ENCODE assay signal across 1 cellular context in genomic region chr5:140700177-140701144, GRCh38.
TF ChIP-seq lines count a peak whose summit lies in the region.

ZMAT2 (plus strand) TSS chr5:140700447; CDS start chr5:140700461, 14 bp downstream.

TF ChIP-seq in HepG2, 621 proteins besides CTCF, POLR2A, EP300 and RAD21 (continued from another document and continues in another):
- no peak for TF ChIP-seq CEBPZ (IDR thresholded peaks at IDR 0.05; ENCODE audit: low read length)
- TF ChIP-seq FOXO4 (CRISPR knock-in tag; conservative IDR thresholded peaks at IDR 0.05): no peak
- no peak for TF ChIP-seq ZFP41 (CRISPR knock-in tag; IDR thresholded peaks at IDR 0.05; ENCODE audit: borderline replicate concordance)
- TF ChIP-seq HCFC1 (IDR thresholded peaks at IDR 0.05; ENCODE audit: low read depth, low read length): peak; percentile 43; the same call in 1 of the 2 replicates
- no peak for TF ChIP-seq SIX1 (CRISPR knock-in tag; IDR thresholded peaks at IDR 0.05; ENCODE audit: borderline replicate concordance)
- TF ChIP-seq GTF3A (CRISPR knock-in tag; conservative IDR thresholded peaks at IDR 0.05): no peak
- TF ChIP-seq DMAP1 (CRISPR knock-in tag; IDR thresholded peaks at IDR 0.05): peak; percentile 38; the same call in 1 of the 2 replicates
- peak; percentile 85 for TF ChIP-seq SIN3B (IDR thresholded peaks at IDR 0.05; ENCODE audit: low read length)
- TF ChIP-seq ZFP90 (CRISPR knock-in tag; IDR thresholded peaks at IDR 0.05; ENCODE audit: borderline replicate concordance): no peak
- TF ChIP-seq SMC3 (IDR thresholded peaks at IDR 0.05; ENCODE audit: low read length): no peak
- peak; percentile 64; the same call in 1 of the 2 replicates for TF ChIP-seq ZNF709 (CRISPR knock-in tag; IDR thresholded peaks at IDR 0.05)
- no peak for TF ChIP-seq ZFP36 (IDR thresholded peaks at IDR 0.05; ENCODE audit: borderline replicate concordance, low read depth, low read length, partially characterized antibody)
- no peak for TF ChIP-seq ZNF841 (CRISPR knock-in tag; IDR thresholded peaks at IDR 0.05; ENCODE audit: borderline replicate concordance)
- no peak for TF ChIP-seq SOX13 (IDR thresholded peaks at IDR 0.05)
- peak in 1 of 2 experiments; percentile 17; a peak in 1 of 4 replicates for TF ChIP-seq SOX13 (CRISPR knock-in tag; conservative IDR thresholded peaks at IDR 0.05 in 1 of 2, IDR thresholded peaks at IDR 0.05 in 1 of 2)
- no peak for TF ChIP-seq ARHGAP35 (CRISPR knock-in tag; IDR thresholded peaks at IDR 0.05; ENCODE audit: borderline replicate concordance)
- TF ChIP-seq ZSCAN29 (CRISPR knock-in tag; conservative IDR thresholded peaks at IDR 0.05): no peak
- no peak for TF ChIP-seq PREB (CRISPR knock-in tag; IDR thresholded peaks at IDR 0.05)
- peak; percentile 43; the same call in 1 of the 2 replicates for TF ChIP-seq ARID2 (CRISPR knock-in tag; IDR thresholded peaks at IDR 0.05; ENCODE audit: borderline replicate concordance)
- no peak for TF ChIP-seq ZNF333 (CRISPR knock-in tag; IDR thresholded peaks at IDR 0.05; ENCODE audit: borderline replicate concordance)
- TF ChIP-seq TBP (CRISPR knock-in tag; IDR thresholded peaks at IDR 0.05): no peak
- TF ChIP-seq HMGA1 (CRISPR knock-in tag; conservative IDR thresholded peaks at IDR 0.05): no peak
- TF ChIP-seq CBFB (CRISPR knock-in tag; IDR thresholded peaks at IDR 0.05): peak; percentile 28; the same call in 1 of the 2 replicates
- no peak; the same call in 1 of the 2 replicates for TF ChIP-seq ZNF431 (CRISPR knock-in tag; IDR thresholded peaks at IDR 0.05; ENCODE audit: borderline replicate concordance, low read depth)
- no peak for TF ChIP-seq ZBTB14 (CRISPR knock-in tag; IDR thresholded peaks at IDR 0.05)
- no peak for TF ChIP-seq ZNF354B (CRISPR knock-in tag; IDR thresholded peaks at IDR 0.05)
- 0 out of 2 replicates have a peak, but pooled peaks have one; percentile 66 for TF ChIP-seq ZNF337 (CRISPR knock-in tag; IDR thresholded peaks at IDR 0.05; ENCODE audit: borderline replicate concordance, low read depth)
- TF ChIP-seq BRF2 (CRISPR knock-in tag; IDR thresholded peaks at IDR 0.05): no peak
- 0 out of 2 replicates have a peak, but pooled peaks have one; percentile 34 for TF ChIP-seq SNAPC2 (CRISPR knock-in tag; IDR thresholded peaks at IDR 0.05)
- TF ChIP-seq ZNF710 (CRISPR knock-in tag; IDR thresholded peaks at IDR 0.05; ENCODE audit: borderline replicate concordance): no peak
- TF ChIP-seq ZNF430 (CRISPR knock-in tag; IDR thresholded peaks at IDR 0.05): no peak
- no peak for TF ChIP-seq ZNF446 (CRISPR knock-in tag; IDR thresholded peaks at IDR 0.05)
- no peak for TF ChIP-seq TBL1XR1 (IDR thresholded peaks at IDR 0.05; ENCODE audit: borderline replicate concordance, low read length, partially characterized antibody)
- no peak for TF ChIP-seq ZNF142 (CRISPR knock-in tag; IDR thresholded peaks at IDR 0.05)
- no peak for TF ChIP-seq ZNF670 (CRISPR knock-in tag; IDR thresholded peaks at IDR 0.05; ENCODE audit: borderline replicate concordance)
- no peak for TF ChIP-seq SRSF1 (optimal IDR thresholded peaks at IDR 0.05; ENCODE audit: low read depth, low read length)
- no peak for TF ChIP-seq ZNF512 (CRISPR knock-in tag; IDR thresholded peaks at IDR 0.05)
- peak; percentile 80 for TF ChIP-seq PHF8 (CRISPR knock-in tag; IDR thresholded peaks at IDR 0.05)
- TF ChIP-seq POLR2G (IDR thresholded peaks at IDR 0.05; ENCODE audit: low read depth, low read length): peak; percentile 93
- TF ChIP-seq ADNP (CRISPR knock-in tag; IDR thresholded peaks at IDR 0.05): no peak
- peak; percentile 19; the same call in 1 of the 2 replicates for TF ChIP-seq EED (CRISPR knock-in tag; IDR thresholded peaks at IDR 0.05)
- peak; percentile 73; the same call in 1 of the 2 replicates for TF ChIP-seq HNF1B (CRISPR knock-in tag; IDR thresholded peaks at IDR 0.05)
- TF ChIP-seq TSC22D2 (CRISPR knock-in tag; IDR thresholded peaks at IDR 0.05; ENCODE audit: borderline replicate concordance): peak; percentile 46; the same call in 1 of the 2 replicates
- no peak for TF ChIP-seq TBX3 (IDR thresholded peaks at IDR 0.05; ENCODE audit: borderline replicate concordance)
- TF ChIP-seq ZNF33A (CRISPR knock-in tag; IDR thresholded peaks at IDR 0.05; ENCODE audit: borderline replicate concordance): no peak
